29 cellular contexts compared by ENCODE assay signal in the genomic region with DNA sequence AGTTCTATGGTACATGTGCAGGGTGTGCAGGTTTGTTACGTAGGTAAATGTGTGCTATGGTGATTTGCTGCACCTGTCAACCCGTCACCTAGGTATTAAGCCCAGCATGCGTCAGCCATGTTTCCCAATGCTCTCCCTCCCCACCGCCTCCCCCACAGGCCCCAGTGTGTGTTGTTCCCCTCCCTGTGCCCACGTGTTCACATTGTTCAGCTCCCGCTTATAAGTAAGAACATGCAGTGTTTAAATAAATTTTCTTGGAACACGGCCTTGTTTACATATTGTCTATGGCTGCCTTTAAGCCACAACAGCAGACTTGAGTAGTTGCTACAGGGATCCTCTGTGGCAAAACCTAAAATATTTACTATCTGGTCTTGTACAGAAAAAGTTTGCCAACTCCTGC. TPM values are rescaled to one million over a fixed set of nuclear protein-coding genes. Genes with fewer than 3 reads are reported as not detected.
DNase-seq lines count a peak whose midpoint lies in the region; ATAC-seq, FAIRE-seq and TF ChIP-seq lines count a peak whose summit lies in the region.
"Had no signal": no experiment of that assay in that cellular context is flagged by ENCODE, and none has a peak within 500 bp of the region (broad histone marks: within the 10 kb centered on the region; RNA-seq: fewer than 3 reads in every experiment).

No MANE protein-coding gene starts in this region.

- H3K4me1 Mint-ChIP-seq in CD8-positive, alpha-beta T cell (ENCODE audit: low read depth) = no peaks in the 10 kb centered on the region
- H3K4me1 Mint-ChIP-seq: central memory CD8-positive, alpha-beta T cell; natural killer cell; T-helper 17 cell had no signal

- no peak for ATAC-seq in CD8-positive, alpha-beta T cell
- ATAC-seq: activated T-cell treated with anti-CD3 and anti-CD28 coated beads, Interleukin-2, amount 50 U/mL, for 72 hours; T-helper 17 cell had no signal

- DNase-seq in GM12891 (ENCODE audit: insufficient read length, low spot score) (no peak), amniotic epithelial cell (ENCODE audit: low read depth) (peak; percentile 50), fibroblast of gingiva (ENCODE audit: low read depth) (peak; percentile 26), smooth muscle cell (lab: John Stamatoyannopoulos, UW; ENCODE audit: unreplicated experiment) (no peak), superior temporal gyrus (ENCODE audit: extremely low spot score) (no peak), caudate nucleus (lab: John Stamatoyannopoulos, UW) (no peak), HuH-7 (ENCODE audit: low spot score) (no peak)
- no peak for DNase-seq in CD8-positive, alpha-beta T cell
- DNase-seq: activated CD4-positive, alpha-beta T cell treated with anti-CD3 and anti-CD28 coated beads for 4 hours; activated naive CD4-positive, alpha-beta T cell treated with Interleukin-2 at 50 U/mL for 16 hours; activated T-cell treated with anti-CD3 and anti-CD28 coated beads, Interleukin-2, amount 50 U/mL, for 72 hours; amygdala; COR-L47; GDM1; H7; left ventricle myocardium inferior; midbrain; natural killer cell; NCI-H1092 treated with DMSO at 0.1 percent for 48 hours; NCI-H2029; retina; stimulated activated CD4-positive, alpha-beta T cell treated with anti-CD3 and anti-CD28 coated beads, Interleukin-4, amount 100 ng/mL, for 4 hours; stimulated activated naive CD4-positive, alpha-beta T cell; T-helper 17 cell; transverse colon had no signal

- H3K36me3 ChIP-seq in smooth muscle cell (ENCODE audit: low read depth) = no peaks in the 10 kb centered on the region
- H3K36me3 ChIP-seq in CD8-positive, alpha-beta T cell (ENCODE audit: insufficient read depth, low read length) = no peaks in the 10 kb centered on the region
- H3K36me3 ChIP-seq: left ventricle myocardium inferior, transverse colon had no signal

- FAIRE-seq in GM12891 (lab: Jason Lieb, UNC) = peak; percentile 94
- FAIRE-seq: frontal cortex had no signal

- H3K4me3 ChIP-seq in smooth muscle cell = no peak overlapping the region
- no peak overlapping the region for H3K4me3 ChIP-seq in CD8-positive, alpha-beta T cell (ENCODE audit: low read depth, low read length)
- H3K4me3 ChIP-seq: left ventricle myocardium inferior, SK-N-MC, transverse colon had no signal

- peaks cover 15% of the 10 kb centered on the region for H3K9me3 Mint-ChIP-seq in CD8-positive, alpha-beta T cell

- H3K9me3 ChIP-seq in smooth muscle cell (replicated peaks; ENCODE audit: low read depth) = no peaks in the 10 kb centered on the region
- H3K9me3 ChIP-seq in CD8-positive, alpha-beta T cell (ENCODE audit: low read length) = no peaks in the 10 kb centered on the region

- H3F3A ChIP-seq in smooth muscle cell (ENCODE audit: low read depth) = no peaks in the 10 kb centered on the region

- H3K27ac Mint-ChIP-seq in CD8-positive, alpha-beta T cell = no peak overlapping the region
- H3K27ac Mint-ChIP-seq: activated T-cell treated with anti-CD3 and anti-CD28 coated beads, Interleukin-2, amount 50 U/mL, for 72 hours; natural killer cell; T-helper 17 cell had no signal

- no peaks in the 10 kb centered on the region for H3K36me3 Mint-ChIP-seq in CD8-positive, alpha-beta T cell

- TF ChIP-seq POLR2A in GM12891 (IDR thresholded peaks at IDR 0.05; ENCODE audit: low read depth, low read length) = no peak

- H4K20me1 ChIP-seq in smooth muscle cell (ENCODE audit: low read depth) = no peaks in the 10 kb centered on the region

- no peak overlapping the region for H2AFZ ChIP-seq in smooth muscle cell (ENCODE audit: low read depth)

- H3K4me2 ChIP-seq in smooth muscle cell = no peak overlapping the region

- no peaks in the 10 kb centered on the region for H3K27me3 ChIP-seq in smooth muscle cell (ENCODE audit: low read depth)
- peaks cover 4% of the 10 kb centered on the region for H3K27me3 ChIP-seq in CD8-positive, alpha-beta T cell (ENCODE audit: insufficient read depth, low read length)

- H3K9ac ChIP-seq in smooth muscle cell (ENCODE audit: low read depth) = no peak overlapping the region

- H3K27ac ChIP-seq in smooth muscle cell (ENCODE audit: low read depth) = peak overlapping the region; percentile 93
- no peak overlapping the region for H3K27ac ChIP-seq in CD8-positive, alpha-beta T cell (ENCODE audit: low read depth, low read length)
- H3K27ac ChIP-seq in caudate nucleus (ENCODE audit: low read depth, low read length) = no peak overlapping the region
- H3K27ac ChIP-seq: HL-60, left ventricle myocardium inferior, SK-N-MC, transverse colon had no signal

- intact Hi-C loops in CD8-positive, alpha-beta T cell (cut with DNase I, micrococcal nuclease) = no loop called here

- no peak for TF ChIP-seq CTCF in smooth muscle cell (IDR thresholded peaks at IDR 0.05; ENCODE audit: borderline replicate concordance, insufficient read depth, poor library complexity, severe bottlenecking)
- TF ChIP-seq CTCF in CD8-positive, alpha-beta T cell (IDR thresholded peaks at IDR 0.05) = no peak

- CTCF ChIA-PET in CD8-positive, alpha-beta T cell (lab: Charles Lee) = interaction anchor here (1.1 to 3.5 kb wide), 2 partner anchors 13 to 17 kb away, joined by 3 to 18 read pairs; no protein-coding TSS in a partner anchor

- H3K27me3 Mint-ChIP-seq in CD8-positive, alpha-beta T cell (ENCODE audit: low read depth) = peaks cover 26% of the 10 kb centered on the region

- no peak overlapping the region for H3K4me3 Mint-ChIP-seq in CD8-positive, alpha-beta T cell
- H3K4me3 Mint-ChIP-seq: activated T-cell treated with anti-CD3 and anti-CD28 coated beads, Interleukin-2, amount 50 U/mL, for 72 hours; central memory CD8-positive, alpha-beta T cell; natural killer cell; T-helper 17 cell had no signal

- no peaks in the 10 kb centered on the region for H3K79me2 ChIP-seq in smooth muscle cell (ENCODE audit: low read depth)

- POLR2A ChIA-PET in CD8-positive, alpha-beta T cell (lab: Charles Lee) = no interaction called here

- H3K4me1 ChIP-seq in smooth muscle cell (ENCODE audit: low read depth) = no peaks in the 10 kb centered on the region
- no peaks in the 10 kb centered on the region for H3K4me1 ChIP-seq in CD8-positive, alpha-beta T cell (ENCODE audit: insufficient read depth, low read length)
- H3K4me1 ChIP-seq: transverse colon had no signal

- 83% methylated on average over 7 of the region's 7 CpGs for WGBS in smooth muscle cell (ENCODE audit: low lambda C conversion rate)

TF ChIP-seq in GM12891, 5 proteins besides CTCF, POLR2A, EP300 and RAD21:
- no peak for TF ChIP-seq SPI1 (IDR thresholded peaks at IDR 0.05; ENCODE audit: low read depth, low read length)
- TF ChIP-seq PAX5 (IDR thresholded peaks at IDR 0.05; ENCODE audit: insufficient read depth, low read length, severe bottlenecking) = no peak
- TF ChIP-seq POLR2AphosphoS5 (IDR thresholded peaks at IDR 0.05; ENCODE audit: low read depth, low read length) = no peak
- TF ChIP-seq POU2F2 (IDR thresholded peaks at IDR 0.05; ENCODE audit: low read depth, low read length) = no peak
- no peak for TF ChIP-seq TAF1 (IDR thresholded peaks at IDR 0.05; ENCODE audit: low read depth, low read length)

RNA-seq across cellular contexts. Expression of a gene that starts 41.3 kb away (rescaled TPM):
- polyA plus RNA-seq in GM12891 (2012; ENCODE audit: low read depth, missing spikeins) = not detected
- total RNA-seq in smooth muscle cell = 0.27 and 0.49 TPM in 2 replicates
- 0.40 and 0.47 TPM in 2 replicates for polyA plus RNA-seq in smooth muscle cell
- total RNA-seq in CD8-positive, alpha-beta T cell = under 1 TPM; 0.08 to 0.17 TPM
- total RNA-seq: T-helper 17 cell had no signal

Comparison
In these comparisons a context has a peak if more than half of its experiments do, and no peak if none do; other contexts are left out.
1. DNase-seq: peak in amniotic epithelial cell (single experiment) and fibroblast of gingiva (single experiment); none in GM12891 (single experiment), smooth muscle cell (single experiment), superior temporal gyrus (single experiment), CD8-positive, alpha-beta T cell (0 of 7), caudate nucleus (0 of 61) and HuH-7 (single experiment).